In the genomic region with DNA sequence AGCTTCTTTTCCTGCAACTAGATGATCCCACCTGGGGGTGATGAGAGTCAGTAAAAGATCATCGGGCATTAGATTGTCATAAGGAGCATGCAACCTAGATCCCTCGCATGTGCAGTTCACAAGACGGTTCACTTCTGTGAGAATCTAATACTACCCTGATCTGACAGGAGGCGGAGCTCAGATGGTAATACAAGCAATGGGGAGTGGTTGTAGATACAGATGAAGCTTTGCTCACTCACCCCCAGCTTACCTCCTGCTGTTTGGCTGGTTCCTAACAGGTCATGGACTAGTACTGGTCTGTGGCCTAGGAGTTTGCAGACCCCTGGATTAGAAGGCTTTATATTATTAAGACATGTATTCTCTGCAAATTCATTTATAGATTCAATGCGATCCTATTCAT, we compare ENCODE assay signal across 34 cellular contexts.
"Had no signal": no experiment of that assay in that cellular context is flagged by ENCODE, and none has a peak within 500 bp of the region (broad histone marks: within the 10 kb centered on the region; RNA-seq: fewer than 3 reads in every experiment).

No MANE protein-coding gene starts in this region.

- H3K4me3 ChIP-seq: MG63 had no signal

- H3K36me3 ChIP-seq: MG63 had no signal

- DNase-seq: Karpas-422, Kasumi-1, MG63, MM.1S, MV-4-11, NCI-H1048, NCI-H1092, NCI-H1092 treated with DMSO at 0.1 percent for 48 hours, NCI-H1105, NCI-H1105 treated with DMSO at 0.1 percent for 48 hours, NCI-H1417, NCI-H1417 treated with DMSO at 0.1 percent for 48 hours, NCI-H1436, NCI-H1436 treated with DMSO at 0.1 percent for 48 hours, NCI-H146, NCI-H1694, NCI-H1694 treated with DMSO at 0.1 percent for 48 hours, NCI-H187, NCI-H187 treated with DMSO at 0.1 percent for 48 hours, NCI-H1930, NCI-H2029, NCI-H2029 treated with DMSO at 0.1 percent for 48 hours, NCI-H2081, NCI-H2081 treated with DMSO at 0.1 percent for 48 hours, NCI-H2107, NCI-H2171, NCI-H2171 treated with DMSO at 0.1 percent for 48 hours, NCI-H2227 treated with DMSO at 0.1 percent for 48 hours, NCI-H226, NCI-H345, NCI-H446, NCI-H446 treated with DMSO at 0.1 percent for 48 hours, NCI-H510A, NCI-H510A treated with DMSO at 0.1 percent for 48 hours had no signal
